In the genomic region with DNA sequence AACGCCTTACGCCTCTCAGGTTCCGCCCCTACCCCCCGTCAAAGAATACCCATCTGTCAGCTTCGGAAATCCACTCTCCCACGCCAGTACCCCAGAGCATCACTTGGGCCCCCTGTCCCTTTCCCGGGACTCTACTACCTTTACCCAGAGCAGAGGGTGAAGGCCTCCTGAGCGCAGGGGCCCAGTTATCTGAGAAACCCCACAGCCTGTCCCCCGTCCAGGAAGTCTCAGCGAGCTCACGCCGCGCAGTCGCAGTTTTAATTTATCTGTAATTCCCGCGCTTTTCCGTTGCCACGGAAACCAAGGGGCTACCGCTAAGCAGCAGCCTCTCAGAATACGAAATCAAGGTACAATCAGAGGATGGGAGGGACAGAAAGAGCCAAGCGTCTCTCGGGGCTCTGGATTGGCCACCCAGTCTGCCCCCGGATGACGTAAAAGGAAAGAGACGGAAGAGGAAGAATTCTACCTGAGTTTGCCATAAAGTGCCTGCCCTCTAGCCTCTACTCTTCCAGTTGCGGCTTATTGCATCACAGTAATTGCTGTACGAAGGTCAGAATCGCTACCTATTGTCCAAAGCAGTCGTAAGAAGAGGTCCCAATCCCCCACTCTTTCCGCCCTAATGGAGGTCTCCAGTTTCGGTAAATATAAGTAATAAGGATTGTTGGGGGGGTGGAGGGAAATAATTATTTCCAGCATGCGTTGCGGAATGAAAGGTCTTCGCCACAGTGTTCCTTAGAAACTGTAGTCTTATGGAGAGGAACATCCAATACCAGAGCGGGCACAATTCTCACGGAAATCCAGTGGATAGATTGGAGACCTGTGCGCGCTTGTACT, we compare ENCODE assay signal across 8 cellular contexts. TPM values are rescaled to one million over a fixed set of nuclear protein-coding genes. Genes with fewer than 3 reads are reported as not detected.
A peak's percentile ranks its signal among the peaks of the same experiment; 100 is the strongest.
DNase-seq lines count a peak whose midpoint lies in the region; TF ChIP-seq lines count a peak whose summit lies in the region.

A gene (minus strand): TSS at position 232 of the 834 bp plus-strand sequence. CDS start 1,268 bp downstream, outside the sequence.

- no peaks in the 10 kb centered on the region for H3K9me2 ChIP-seq in MM.1S (replicated peaks; ENCODE audit: insufficient read depth, low read length)

- H2AFZ ChIP-seq in MM.1S (ENCODE audit: low read length) = peak within 1 kb of the TSS; percentile 74

- H4K20me1 ChIP-seq in MM.1S (ENCODE audit: insufficient read depth, low read length) = no peaks in the 10 kb centered on the region

- peak within 1 kb of the TSS; percentile 52 for H3K4me3 ChIP-seq in HAP-1
- peak within 1 kb of the TSS; percentile 88 for H3K4me3 ChIP-seq in MM.1S (ENCODE audit: low read length)
- H3K4me3 ChIP-seq in foreskin fibroblast (ENCODE audit: low read depth in 1 of 2, low read length in 2 of 2) = peak within 1 kb of the TSS; percentile 63 to 65
- peak within 1 kb of the TSS; percentile 91 to 95 for H3K4me3 ChIP-seq in stomach smooth muscle (ENCODE audit: low read length in 2 of 2)

- H3K27me3 ChIP-seq in HAP-1 (ENCODE audit: low read depth) (no peaks in the 10 kb centered on the region), MM.1S (replicated peaks; ENCODE audit: insufficient read depth, low read length) (no peaks in the 10 kb centered on the region), stomach smooth muscle (ENCODE audit: control insufficient read depth in 1 of 2, insufficient read depth in 2 of 2, low read length in 2 of 2) (no peaks in the 10 kb centered on the region)

- no peaks in the 10 kb centered on the region for H3K27me3 Mint-ChIP-seq in neural crest cell (ENCODE audit: low read depth)

- in situ Hi-C loops in HAP-1 (cut with MboI; ENCODE audit: low sequenced_read_pairs) = no loop called here

- peaks cover 31% of the 10 kb centered on the region for H3K79me2 ChIP-seq in MM.1S (ENCODE audit: low read length)

- H3K9me3 ChIP-seq in ES-I3 (ENCODE audit: control insufficient read depth, insufficient read depth, low read length) (no peaks in the 10 kb centered on the region), HAP-1 (no peaks in the 10 kb centered on the region), MM.1S (replicated peaks; ENCODE audit: insufficient read depth, low read length) (no peaks in the 10 kb centered on the region), stomach smooth muscle (ENCODE audit: control insufficient read depth in 2 of 2, low read length in 2 of 2) (no peaks in the 10 kb centered on the region)

- no peaks in the 10 kb centered on the region for H3F3A ChIP-seq in MM.1S (ENCODE audit: insufficient read depth, low read length)

- peak within 1 kb of the TSS; percentile 72 for H3K4me2 ChIP-seq in MM.1S (ENCODE audit: low read depth, low read length)

- H3K4me1 ChIP-seq in ES-I3 (ENCODE audit: insufficient read depth, low read length) (no peaks in the 10 kb centered on the region), HAP-1 (peaks cover 9% of the 10 kb centered on the region), MM.1S (ENCODE audit: low read length) (peaks cover 9% of the 10 kb centered on the region), stomach smooth muscle (ENCODE audit: control insufficient read depth, insufficient read depth, low read length) (peaks cover 15% of the 10 kb centered on the region)

- H3K9ac ChIP-seq in ES-I3 (ENCODE audit: low read depth, low read length) = peak within 1 kb of the TSS; percentile 95
- peak within 1 kb of the TSS; percentile 92 for H3K9ac ChIP-seq in MM.1S (ENCODE audit: low read length)
- peak within 1 kb of the TSS; percentile 82 to 89 for H3K9ac ChIP-seq in stomach smooth muscle (ENCODE audit: low read length in 2 of 2)

- peaks cover 11% of the 10 kb centered on the region; the same call in 1 of the 2 replicates for H3K36me3 ChIP-seq in ES-I3 (ENCODE audit: insufficient read depth, low read length)
- peaks cover 19% of the 10 kb centered on the region; the same call in 1 of the 2 replicates for H3K36me3 ChIP-seq in HAP-1 (replicated peaks)
- no peaks in the 10 kb centered on the region for H3K36me3 ChIP-seq in MM.1S (replicated peaks; ENCODE audit: insufficient read depth, low read length)
- H3K36me3 ChIP-seq in stomach smooth muscle (ENCODE audit: control insufficient read depth in 2 of 2, insufficient read depth in 2 of 2, low read length in 2 of 2) = no peaks in the 10 kb centered on the region

- TF ChIP-seq CTCF in MM.1S (IDR thresholded peaks at IDR 0.05; ENCODE audit: low read length) = no peak
- TF ChIP-seq CTCF in foreskin fibroblast (IDR thresholded peaks at IDR 0.05; ENCODE audit: low read depth, low read length) = no peak
- TF ChIP-seq CTCF in neural crest cell (conservative IDR thresholded peaks at IDR 0.05) = no peak

- no peaks in the 10 kb centered on the region for H3K9me3 Mint-ChIP-seq in neural crest cell

- H3K27ac ChIP-seq in MM.1S (ENCODE audit: low read length) (peak within 1 kb of the TSS; percentile 72), stomach smooth muscle (ENCODE audit: low read length) (peak within 1 kb of the TSS; percentile 88)

- H3K36me3 Mint-ChIP-seq in neural crest cell (ENCODE audit: low read depth) = peaks cover 3% of the 10 kb centered on the region

- H3K27ac Mint-ChIP-seq in neural crest cell (ENCODE audit: unreplicated experiment) = peak within 1 kb of the TSS; percentile 98

- peak within 1 kb of the TSS; percentile 95 for H3K4me3 Mint-ChIP-seq in neural crest cell

- H3K4me1 Mint-ChIP-seq in neural crest cell = peaks cover 23% of the 10 kb centered on the region

- DNase-seq in HAP-1 (ENCODE audit: low spot score in 2 of 2) (peak; percentile 96 to 99), MM.1S (peak; percentile 99), SIG-M5 (lab: John Stamatoyannopoulos, UW) (peak; percentile 100), activated gamma-delta T cell (lab: John Stamatoyannopoulos, UW) (peak; percentile 32), foreskin fibroblast (peak; percentile 97 to 99), neural crest cell (ENCODE audit: low read depth, low spot score) (peak; percentile 87)

RNA-seq across cellular contexts. Expression of the gene that starts here (rescaled TPM):
- 62.4 and 64.7 TPM in 2 replicates for total RNA-seq in neural crest cell

Comparison
In these comparisons a context has a peak if more than half of its experiments do, and no peak if none do; other contexts are left out.
1. Peak in every context shown above with its lines: DNase-seq, H3K4me3 ChIP-seq and H3K27ac ChIP-seq.
2. DNase-seq: peak in every context shown above with its lines; median percentile 100 in SIG-M5; 99 in MM.1S; 98 in foreskin fibroblast; 98 in HAP-1; 87 in neural crest cell; 32 in activated gamma-delta T cell.